Comparison of ENCODE assay signal across 1 cellular context in the genomic region with DNA sequence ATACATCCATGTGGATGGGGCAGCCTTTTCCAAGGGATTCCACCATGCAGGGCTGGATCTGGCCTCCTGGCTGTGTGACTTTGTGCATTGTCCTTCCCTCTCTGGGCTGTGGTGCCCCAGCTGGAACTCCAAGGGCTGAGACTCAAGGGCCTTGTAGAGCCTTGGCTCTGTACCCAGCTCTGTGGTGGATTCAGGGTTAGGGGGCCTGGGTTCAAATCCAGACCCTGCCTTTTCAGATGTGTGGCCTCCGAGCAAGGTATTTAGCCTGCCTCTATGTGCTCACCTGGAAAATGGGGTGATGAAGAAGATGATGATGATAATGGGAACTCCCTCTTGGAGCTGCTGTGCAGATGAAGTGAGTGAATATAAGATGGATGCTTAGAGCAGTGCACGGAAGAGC.
TF ChIP-seq lines count a peak whose summit lies in the region.

No MANE protein-coding gene starts in this region.

TF ChIP-seq in HepG2, 621 proteins besides CTCF, POLR2A, EP300 and RAD21 (continued from another document):
- TF ChIP-seq ZMYM3 (CRISPR knock-in tag; IDR thresholded peaks at IDR 0.05) (peak; percentile 64; the same call in 1 of the 2 replicates), ZNF350 (CRISPR knock-in tag; IDR thresholded peaks at IDR 0.05; ENCODE audit: borderline replicate concordance, low read depth) (no peak)
TF ChIP-seq in HepG2: peak in this region for 4.
